ENCODE assay signal across 14 cellular contexts in genomic region chr20:62675156-62675871, GRCh38. TPM values are rescaled to one million over a fixed set of nuclear protein-coding genes. Genes with fewer than 3 reads are reported as not detected.
DNase-seq lines count a peak whose midpoint lies in the region; ATAC-seq, FAIRE-seq and TF ChIP-seq lines count a peak whose summit lies in the region.
"Had no signal": no experiment of that assay in that cellular context is flagged by ENCODE, and none has a peak within 500 bp of the region (broad histone marks: within the 10 kb centered on the region; RNA-seq: fewer than 3 reads in every experiment).

No MANE protein-coding gene starts in this region.

- H3K27ac Mint-ChIP-seq in HFFc6 (no peak overlapping the region), glutamatergic neuron (ENCODE audit: unreplicated experiment) (peak overlapping the region; percentile 85), nephron progenitor cell (no peak overlapping the region)
- H3K27ac Mint-ChIP-seq in activated T-cell treated with anti-CD3 and anti-CD28 coated beads, Interleukin-2, amount 50 U/mL, for 72 hours: no peak overlapping the region

- peaks cover 20% of the 10 kb centered on the region for H3K4me1 Mint-ChIP-seq in HFFc6 (ENCODE audit: low read depth)
- peaks cover 28% of the 10 kb centered on the region for H3K4me1 Mint-ChIP-seq in glutamatergic neuron (ENCODE audit: low read depth, unreplicated experiment)
- H3K4me1 Mint-ChIP-seq in nephron progenitor cell: peaks cover 16% of the 10 kb centered on the region
- H3K4me1 Mint-ChIP-seq in activated T-cell treated with anti-CD3 and anti-CD28 coated beads, Interleukin-2, amount 50 U/mL, for 72 hours (ENCODE audit: low read depth): peaks cover 5% of the 10 kb centered on the region
- H3K4me1 Mint-ChIP-seq: neural crest cell had no signal

- H3K4me3 Mint-ChIP-seq in HFFc6: no peak overlapping the region
- no peak overlapping the region for H3K4me3 Mint-ChIP-seq in glutamatergic neuron (ENCODE audit: unreplicated experiment)
- no peak overlapping the region for H3K4me3 Mint-ChIP-seq in nephron progenitor cell
- no peak overlapping the region for H3K4me3 Mint-ChIP-seq in activated T-cell treated with anti-CD3 and anti-CD28 coated beads, Interleukin-2, amount 50 U/mL, for 72 hours
- H3K4me3 Mint-ChIP-seq: neural crest cell had no signal

- peaks cover 9% of the 10 kb centered on the region for H3K9me3 Mint-ChIP-seq in HFFc6
- peaks cover 8% of the 10 kb centered on the region for H3K9me3 Mint-ChIP-seq in glutamatergic neuron (ENCODE audit: unreplicated experiment)
- peaks cover 15% of the 10 kb centered on the region for H3K9me3 Mint-ChIP-seq in nephron progenitor cell
- H3K9me3 Mint-ChIP-seq in activated T-cell treated with anti-CD3 and anti-CD28 coated beads, Interleukin-2, amount 50 U/mL, for 72 hours: no peaks in the 10 kb centered on the region

- DNase-seq in A172 (ENCODE audit: low spot score): peak; percentile 75
- DNase-seq in HFFc6: peak; percentile 22
- DNase-seq in RCC 7860 (ENCODE audit: low spot score): peak; percentile 74
- peak; percentile 70 for DNase-seq in glutamatergic neuron
- DNase-seq in nephron progenitor cell: no peak
- no peak for DNase-seq in activated T-cell treated with anti-CD3 and anti-CD28 coated beads, Interleukin-2, amount 50 U/mL, for 72 hours
- DNase-seq in DMS153 (lab: John Stamatoyannopoulos, UW): no peak
- DNase-seq: activated CD4-positive, alpha-beta T cell treated with anti-CD3 and anti-CD28 coated beads, Interleukin-2, amount 50 U/mL, for 4 hours; NCI-H1092; stimulated activated CD4-positive, alpha-beta T cell treated with anti-CD3 and anti-CD28 coated beads, Interleukin-12 subunit alpha, Interleukin-12 subunit beta, amount 100 ng/mL, for 4 hours had no signal

- TF ChIP-seq CTCF in HFFc6 (IDR thresholded peaks at IDR 0.05): no peak
- no peak for TF ChIP-seq CTCF in glutamatergic neuron (IDR thresholded peaks at IDR 0.05; ENCODE audit: partially characterized antibody, unreplicated experiment)
- TF ChIP-seq CTCF in nephron progenitor cell (IDR thresholded peaks at IDR 0.05): no peak

- H3K36me3 Mint-ChIP-seq in HFFc6 (ENCODE audit: low read depth) (peaks cover 9% of the 10 kb centered on the region), glutamatergic neuron (ENCODE audit: unreplicated experiment) (peaks cover 8% of the 10 kb centered on the region), nephron progenitor cell (ENCODE audit: low read depth) (no peaks in the 10 kb centered on the region)
- peaks cover 0 to 2% of the 10 kb centered on the region in 2 donors for H3K36me3 Mint-ChIP-seq in activated T-cell treated with anti-CD3 and anti-CD28 coated beads, Interleukin-2, amount 50 U/mL, for 72 hours (ENCODE audit: insufficient read depth in 2 of 2)

- H3K27me3 Mint-ChIP-seq in HFFc6 (ENCODE audit: insufficient read depth) (peaks cover 7% of the 10 kb centered on the region), glutamatergic neuron (ENCODE audit: unreplicated experiment) (peaks cover 8% of the 10 kb centered on the region), nephron progenitor cell (ENCODE audit: low read depth, poor library complexity) (peaks cover 33% of the 10 kb centered on the region)
- no peaks in the 10 kb centered on the region for H3K27me3 Mint-ChIP-seq in activated T-cell treated with anti-CD3 and anti-CD28 coated beads, Interleukin-2, amount 50 U/mL, for 72 hours (ENCODE audit: low read depth)

- no peak for ATAC-seq in GM19328 (IDR thresholded peaks at IDR 0.05; ENCODE audit: unreplicated experiment)
- no peak for ATAC-seq in activated T-cell treated with anti-CD3 and anti-CD28 coated beads, Interleukin-2, amount 50 U/mL, for 72 hours (replicated peaks in 1 of 2)
- ATAC-seq: body of pancreas had no signal

- FAIRE-seq in RCC 7860 (lab: Jason Lieb, UNC): no peak

RNA-seq across cellular contexts. Expression of gene SLCO4A1, which starts 33.0 kb away (rescaled TPM):
- 26.5 and 34.8 TPM in 2 replicates for total RNA-seq in A172 (2014; rRNA removed; shearing (Covaris generic))
- 1 to 10 TPM; 2.7 to 6.5 (median 3.4) TPM for total RNA-seq in HFFc6 (2021; fragmentation: NEBNext Ultra II Directional; extraction: Animal tissue kit (Norgen Biotek cat#: 25700))
- total RNA-seq in glutamatergic neuron (ENCODE audit: unreplicated experiment): 26.5 TPM
- total RNA-seq in activated T-cell treated with anti-CD3 and anti-CD28 coated beads, Interleukin-2, amount 50 U/mL, for 72 hours: 10 to 100 TPM; 26.1 to 34.6 TPM

RNA-seq across cellular contexts. Expression of gene NTSR1, which starts 33.3 kb away (rescaled TPM):
- 8.3 and 9.0 TPM in 2 replicates for total RNA-seq in A172 (2014; rRNA removed; shearing (Covaris generic))
- total RNA-seq in HFFc6 (2021; fragmentation: NEBNext Ultra II Directional; extraction: Animal tissue kit (Norgen Biotek cat#: 25700)): 1 to 10 TPM; 3.1 to 6.5 (median 5.6) TPM
- 4.0 TPM for total RNA-seq in glutamatergic neuron (ENCODE audit: unreplicated experiment)
- not detected for total RNA-seq in activated T-cell treated with anti-CD3 and anti-CD28 coated beads, Interleukin-2, amount 50 U/mL, for 72 hours
- total RNA-seq: body of pancreas, neural crest cell, ureter had no signal

Comparison
In these comparisons a context has a peak if more than half of its experiments do, and no peak if none do; other contexts are left out.
1. DNase-seq: peak in A172 (single experiment), HFFc6 (single experiment), RCC 7860 (single experiment) and glutamatergic neuron (single experiment); none in nephron progenitor cell (single experiment), activated T-cell treated with anti-CD3 and anti-CD28 coated beads, Interleukin-2, amount 50 U/mL, for 72 hours (0 of 2) and DMS153 (single experiment).